ENCODE assay signal across 8 cellular contexts in the genomic region with DNA sequence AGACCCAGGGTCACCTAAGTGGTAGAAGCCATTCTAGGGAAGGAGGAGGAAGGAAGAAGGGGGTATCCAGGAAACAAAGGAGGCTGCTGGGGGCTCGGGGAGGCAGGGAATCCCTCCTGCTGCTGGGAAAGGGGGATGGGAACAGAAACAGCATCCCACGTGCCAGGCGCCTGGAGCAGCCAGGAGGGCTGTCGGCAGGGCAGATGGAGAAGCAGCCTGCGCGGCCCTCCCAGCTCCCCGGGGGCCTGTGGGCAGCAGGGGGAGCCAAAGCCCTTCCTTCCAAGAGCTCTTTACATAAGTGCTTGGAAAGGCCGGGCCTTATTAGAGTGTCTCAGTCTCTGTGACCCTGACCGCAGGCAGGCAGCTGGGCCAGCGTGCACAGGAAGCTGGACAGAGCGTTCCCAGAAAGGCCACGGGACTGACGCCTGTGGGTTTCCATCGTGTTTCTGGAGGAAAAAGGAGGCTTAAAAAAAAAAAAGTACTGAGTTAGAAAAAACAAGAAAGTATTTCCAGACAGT. TPM values are rescaled to one million over a fixed set of nuclear protein-coding genes. Genes with fewer than 3 reads are reported as not detected.
A peak's percentile ranks its signal among the peaks of the same experiment; 100 is the strongest.
DNase-seq lines count a peak whose midpoint lies in the region; ATAC-seq, FAIRE-seq and TF ChIP-seq lines count a peak whose summit lies in the region.

No MANE protein-coding gene starts in this region.

- peaks cover 4% of the 10 kb centered on the region for H3K4me1 ChIP-seq in colonic mucosa

- peak overlapping the region; percentile 88 for H3K27ac Mint-ChIP-seq in activated CD4-positive, alpha-beta T cell treated with anti-CD3 and anti-CD28 coated beads, Interleukin-2, amount 10 ng/mL, durations not matched to agents 7 days and 5 days

- CTCF ChIA-PET in activated CD4-positive, alpha-beta T cell treated with anti-CD3 and anti-CD28 coated beads, Interleukin-2, amount 10 ng/mL, durations not matched to agents 7 days and 5 days (lab: Charles Lee) = interaction anchor here (0.9 to 4.2 kb wide), 18 partner anchors 8 to 378 kb away, joined by 3 to 37 read pairs (median 5); no protein-coding TSS in a partner anchor

- peak; percentile 53 for TF ChIP-seq CTCF in colonic mucosa (IDR thresholded peaks at IDR 0.05)

- no peaks in the 10 kb centered on the region for H3K36me3 ChIP-seq in colonic mucosa

- FAIRE-seq in H54 (lab: Jason Lieb, UNC) = no peak

- no peaks in the 10 kb centered on the region for H3K9me3 ChIP-seq in colonic mucosa

- H3K27ac ChIP-seq in colonic mucosa = peak overlapping the region; percentile 75

- 0 out of 2 replicates have a peak, but pooled peaks have one; percentile 8 for TF ChIP-seq POLR2A in H54 (IDR thresholded peaks at IDR 0.05; ENCODE audit: low read depth, low read length)

- no peaks in the 10 kb centered on the region for H3K27me3 ChIP-seq in colonic mucosa

- DNase-seq in CD1c-positive myeloid dendritic cell (ENCODE audit: extremely low spot score) (peak; percentile 85), H54 (ENCODE audit: insufficient read length, low spot score) (no peak), NCI-H510A (lab: John Stamatoyannopoulos, UW) (peak; percentile 67), colonic mucosa (peak; percentile 80), left kidney (ENCODE audit: low read depth, low spot score) (peak; percentile 95)
- DNase-seq in activated CD4-positive, alpha-beta T cell treated with anti-CD3 and anti-CD28 coated beads, Interleukin-2, amount 10 ng/mL, durations not matched to agents 7 days and 5 days = peak; percentile 77
- DNase-seq in stimulated activated CD4-positive, alpha-beta T cell treated with anti-CD3 and anti-CD28 coated beads, Interleukin-1b, Interleukin-23, amount 100 ng/mL, for 24 hours (ENCODE audit: low read depth in 4 of 4, low spot score in 1 of 4) = peak in 3 of 4 experiments; percentile 39 to 47 (median 44)

- no peaks in the 10 kb centered on the region for H3K9me3 Mint-ChIP-seq in activated CD4-positive, alpha-beta T cell treated with anti-CD3 and anti-CD28 coated beads, Interleukin-2, amount 10 ng/mL, durations not matched to agents 7 days and 5 days

- no peaks in the 10 kb centered on the region for H3K36me3 Mint-ChIP-seq in activated CD4-positive, alpha-beta T cell treated with anti-CD3 and anti-CD28 coated beads, Interleukin-2, amount 10 ng/mL, durations not matched to agents 7 days and 5 days (ENCODE audit: low read depth)

- no peaks in the 10 kb centered on the region for H3K27me3 Mint-ChIP-seq in activated CD4-positive, alpha-beta T cell treated with anti-CD3 and anti-CD28 coated beads, Interleukin-2, amount 10 ng/mL, durations not matched to agents 7 days and 5 days

- H3K4me3 ChIP-seq in colonic mucosa = no peak overlapping the region

- peak overlapping the region; percentile 13 to 44 for H3K9ac ChIP-seq in colonic mucosa (ENCODE audit: low read depth in 2 of 2, low read length in 2 of 2)

- ATAC-seq in HG03571 (IDR thresholded peaks at IDR 0.05; ENCODE audit: unreplicated experiment) = no peak

- H3K4me1 Mint-ChIP-seq in activated CD4-positive, alpha-beta T cell treated with anti-CD3 and anti-CD28 coated beads, Interleukin-2, amount 10 ng/mL, durations not matched to agents 7 days and 5 days = peaks cover 16% of the 10 kb centered on the region

- no peak overlapping the region for H3K4me3 Mint-ChIP-seq in activated CD4-positive, alpha-beta T cell treated with anti-CD3 and anti-CD28 coated beads, Interleukin-2, amount 10 ng/mL, durations not matched to agents 7 days and 5 days

- intact Hi-C loops in colonic mucosa (cut with DNase I) = no loop called here

- POLR2A ChIA-PET in activated CD4-positive, alpha-beta T cell treated with anti-CD3 and anti-CD28 coated beads, Interleukin-2, amount 10 ng/mL, durations not matched to agents 7 days and 5 days (lab: Charles Lee) = interaction anchor here (0.6 kb wide), 1 partner anchor 15 kb away, joined by 3 read pairs; no protein-coding TSS in a partner anchor

RNA-seq across cellular contexts. Expression of a gene that starts 24.8 kb away (rescaled TPM):
- total RNA-seq in activated CD4-positive, alpha-beta T cell treated with anti-CD3 and anti-CD28 coated beads, Interleukin-2, amount 10 ng/mL, durations not matched to agents 7 days and 5 days = 1 to 10 TPM; 3.4 to 3.5 TPM
- total RNA-seq in colonic mucosa = 1 to 10 TPM; 2.3 to 6.9 TPM

RNA-seq across cellular contexts. Expression of a gene that starts 41.0 kb away (rescaled TPM):
- 10 to 100 TPM; 12.0 to 12.8 TPM for total RNA-seq in activated CD4-positive, alpha-beta T cell treated with anti-CD3 and anti-CD28 coated beads, Interleukin-2, amount 10 ng/mL, durations not matched to agents 7 days and 5 days
- 10 to 100 TPM in 1 of 2 donors, 1 to 10 TPM in 1; 9.1 to 14.3 TPM for total RNA-seq in colonic mucosa

RNA-seq across cellular contexts. Expression of a gene that starts 43.4 kb away (rescaled TPM):
- 100 to 1,000 TPM; 118 to 122 TPM for total RNA-seq in activated CD4-positive, alpha-beta T cell treated with anti-CD3 and anti-CD28 coated beads, Interleukin-2, amount 10 ng/mL, durations not matched to agents 7 days and 5 days
- total RNA-seq in colonic mucosa = 10 to 100 TPM; 27.0 to 31.3 TPM
